ENCODE assay signal across 9 cellular contexts in genomic region chr14:39229222-39229543, GRCh38. TPM values are rescaled to one million over a fixed set of nuclear protein-coding genes. Genes with fewer than 3 reads are reported as not detected.
A peak's percentile ranks its signal among the peaks of the same experiment; 100 is the strongest.
DNase-seq lines count a peak whose midpoint lies in the region; ATAC-seq and TF ChIP-seq lines count a peak whose summit lies in the region.
"Had no signal": no experiment of that assay in that cellular context is flagged by ENCODE, and none has a peak within 500 bp of the region (broad histone marks: within the 10 kb centered on the region; RNA-seq: fewer than 3 reads in every experiment).

No MANE protein-coding gene starts in this region.

- no peak overlapping the region for H3K4ac ChIP-seq in neuronal stem cell (ENCODE audit: low read length)

- 83% methylated on average over 1 of the region's 1 CpG for WGBS in SK-N-SH (ENCODE audit: low lambda C conversion rate)
- no CpG with 5 or more reads among the region's 1 CpG for WGBS in neuronal stem cell (ENCODE audit: extremely low coverage in 2 of 2, insufficient read length in 2 of 2, insufficient replicate concordance in 1 of 2), 2 donors

- H2BK12ac ChIP-seq in neuronal stem cell (ENCODE audit: low read length), result no peak overlapping the region

- H3K14ac ChIP-seq in neuronal stem cell (ENCODE audit: low read length), result no peak overlapping the region

- H3K9me3 ChIP-seq in SK-N-SH, result no peaks in the 10 kb centered on the region
- no peaks in the 10 kb centered on the region for H3K9me3 ChIP-seq in neuronal stem cell (replicated peaks in 1 of 2; ENCODE audit: control insufficient read depth in 2 of 2, insufficient read depth in 1 of 2, low read depth in 1 of 2, low read length in 2 of 2)

- no peak overlapping the region for H2AK5ac ChIP-seq in neuronal stem cell (ENCODE audit: low read depth, low read length)

- H2AFZ ChIP-seq in SK-N-SH (ENCODE audit: low read depth) (no peak overlapping the region), neuronal stem cell (ENCODE audit: low read length) (no peak overlapping the region)

- no peaks in the 10 kb centered on the region for H3K36me3 Mint-ChIP-seq in natural killer cell treated with Interleukin-12 subunit alpha and Interleukin-12 subunit beta and Interleukin-15 and Interleukin-18, amount 100 ng/mL, for 72 hours
- H3K36me3 Mint-ChIP-seq: naive B cell had no signal

- H3K27ac ChIP-seq in SK-N-SH (ENCODE audit: low read depth in 2 of 2, low read length in 1 of 2), result no peak overlapping the region
- H3K27ac ChIP-seq in neuronal stem cell (replicated peaks; ENCODE audit: low read length), result no peak overlapping the region

- H3K4me3 ChIP-seq in SK-N-SH (ENCODE audit: low read depth in 2 of 2, low read length in 1 of 2) (no peak overlapping the region), neuronal stem cell (ENCODE audit: low read length in 2 of 2) (no peak overlapping the region)

- DNase-seq in ELR (ENCODE audit: low read depth) (peak; percentile 39), NCI-H2171 treated with DMSO at 0.1 percent for 48 hours (lab: John Stamatoyannopoulos, UW) (no peak), SK-N-SH (no peak), NCI-H2029 (lab: John Stamatoyannopoulos, UW) (no peak), neuronal stem cell (ENCODE audit: low spot score) (no peak)
- DNase-seq in activated CD8-positive, alpha-beta memory T cell treated with anti-CD3 and anti-CD28 coated beads, Interleukin-2, amount 50 U/mL, for 48 hours, result peak; percentile 65
- peak; percentile 79 for DNase-seq in natural killer cell treated with Interleukin-12 subunit alpha and Interleukin-12 subunit beta and Interleukin-15 and Interleukin-18, amount 100 ng/mL, for 72 hours (ENCODE audit: low spot score)
- DNase-seq: naive B cell had no signal

- no peaks in the 10 kb centered on the region for H3K9me3 Mint-ChIP-seq in natural killer cell treated with Interleukin-12 subunit alpha and Interleukin-12 subunit beta and Interleukin-15 and Interleukin-18, amount 100 ng/mL, for 72 hours
- H3K9me3 Mint-ChIP-seq: naive B cell had no signal

- no peak for TF ChIP-seq RAD21 in SK-N-SH (IDR thresholded peaks at IDR 0.05; ENCODE audit: low read length)

- ATAC-seq in HG03442 (IDR thresholded peaks at IDR 0.05; ENCODE audit: unreplicated experiment), result peak; percentile 50
- peak; percentile 90 to 94 for ATAC-seq in natural killer cell treated with Interleukin-12 subunit alpha and Interleukin-12 subunit beta and Interleukin-15 and Interleukin-18, amount 100 ng/mL, for 72 hours

- no peaks in the 10 kb centered on the region for H3K9me2 ChIP-seq in SK-N-SH

- TF ChIP-seq CTCF in SK-N-SH (IDR thresholded peaks at IDR 0.05), result no peak

- no peak overlapping the region for H4K91ac ChIP-seq in neuronal stem cell (ENCODE audit: low read depth, low read length, poor library complexity)

- H3K79me1 ChIP-seq in neuronal stem cell (ENCODE audit: low read depth, low read length), result no peaks in the 10 kb centered on the region

- POLR2A ChIA-PET in SK-N-SH (lab: Yijun Ruan, JAX), result no interaction called here

- peaks cover 41 to 57% of the 10 kb centered on the region in 2 donors for H3K4me1 Mint-ChIP-seq in natural killer cell treated with Interleukin-12 subunit alpha and Interleukin-12 subunit beta and Interleukin-15 and Interleukin-18, amount 100 ng/mL, for 72 hours (ENCODE audit: low read depth in 2 of 2)

- H3K23ac ChIP-seq in neuronal stem cell (ENCODE audit: low read depth, low read length, poor library complexity), result no peak overlapping the region

- no peaks in the 10 kb centered on the region for H3K27me3 ChIP-seq in SK-N-SH (ENCODE audit: insufficient read depth)
- H3K27me3 ChIP-seq in neuronal stem cell (ENCODE audit: control insufficient read depth in 3 of 3, insufficient read depth in 3 of 3, low read depth in 1 of 3, low read length in 3 of 3), result no peaks in the 10 kb centered on the region

- H3K4me2 ChIP-seq in SK-N-SH (no peak overlapping the region), neuronal stem cell (ENCODE audit: insufficient read depth, low read length, poor library complexity, severe bottlenecking) (no peak overlapping the region)

- no peaks in the 10 kb centered on the region for H4K20me1 ChIP-seq in SK-N-SH (ENCODE audit: insufficient read depth)

- H3K4me1 ChIP-seq in SK-N-SH (ENCODE audit: control insufficient read depth in 1 of 2, insufficient read depth in 2 of 2, low read depth in 1 of 2, low read length in 1 of 2), result no peaks in the 10 kb centered on the region
- no peaks in the 10 kb centered on the region for H3K4me1 ChIP-seq in neuronal stem cell (ENCODE audit: control insufficient read depth in 2 of 2, insufficient read depth in 1 of 2, low read depth in 1 of 2, low read length in 2 of 2)

- no peaks in the 10 kb centered on the region for H3F3A ChIP-seq in SK-N-SH (replicated peaks; ENCODE audit: insufficient read depth)

- H4K8ac ChIP-seq in neuronal stem cell (ENCODE audit: low read depth, low read length), result no peak overlapping the region

- no peak for TF ChIP-seq EP300 in SK-N-SH (IDR thresholded peaks at IDR 0.05; ENCODE audit: borderline replicate concordance in 1 of 2, low read depth in 1 of 2, low read length in 1 of 2)

- no peaks in the 10 kb centered on the region for H3K79me2 ChIP-seq in SK-N-SH (ENCODE audit: insufficient read depth)

- H3K36me3 ChIP-seq in SK-N-SH (replicated peaks in 1 of 2; ENCODE audit: control insufficient read depth in 1 of 2, insufficient read depth in 2 of 2, low read length in 1 of 2) (no peaks in the 10 kb centered on the region), neuronal stem cell (replicated peaks in 1 of 2; ENCODE audit: control insufficient read depth in 2 of 2, insufficient read depth in 2 of 2, low read length in 2 of 2) (no peaks in the 10 kb centered on the region)

- H3K27ac Mint-ChIP-seq in natural killer cell treated with Interleukin-12 subunit alpha and Interleukin-12 subunit beta and Interleukin-15 and Interleukin-18, amount 100 ng/mL, for 72 hours, result peak overlapping the region; percentile 99 to 100

- no peaks in the 10 kb centered on the region for H3K27me3 Mint-ChIP-seq in natural killer cell treated with Interleukin-12 subunit alpha and Interleukin-12 subunit beta and Interleukin-15 and Interleukin-18, amount 100 ng/mL, for 72 hours

- H2BK15ac ChIP-seq in neuronal stem cell (ENCODE audit: low read length), result no peak overlapping the region

- CTCF ChIA-PET in SK-N-SH (lab: Yijun Ruan, JAX), result no interaction called here

- H3K9ac ChIP-seq in SK-N-SH (no peak overlapping the region), neuronal stem cell (ENCODE audit: low read depth, low read length, poor library complexity) (no peak overlapping the region)

- H3K4me3 Mint-ChIP-seq in natural killer cell treated with Interleukin-12 subunit alpha and Interleukin-12 subunit beta and Interleukin-15 and Interleukin-18, amount 100 ng/mL, for 72 hours, result peak overlapping the region; percentile 85
- H3K4me3 Mint-ChIP-seq: naive B cell had no signal

- no peak overlapping the region for H2BK5ac ChIP-seq in neuronal stem cell (ENCODE audit: low read length)

- H3K18ac ChIP-seq in neuronal stem cell (ENCODE audit: low read length), result no peak overlapping the region

- no peak overlapping the region for H2BK120ac ChIP-seq in neuronal stem cell (ENCODE audit: low read depth, low read length)

TF ChIP-seq in SK-N-SH, 30 proteins besides CTCF, POLR2A, EP300 and RAD21 (continues in another document):
- TF ChIP-seq YY1 (IDR thresholded peaks at IDR 0.05; ENCODE audit: low read depth) (no peak), TAF1 (IDR thresholded peaks at IDR 0.05; ENCODE audit: borderline replicate concordance, low read depth, low read length) (no peak), ELF1 (IDR thresholded peaks at IDR 0.05) (no peak), MXI1 (IDR thresholded peaks at IDR 0.05; ENCODE audit: low read depth, low read length) (no peak), MAX (IDR thresholded peaks at IDR 0.05; ENCODE audit: low read depth) (no peak), IRF3 (IDR thresholded peaks at IDR 0.05; ENCODE audit: low read depth, low read length) (no peak), POLR2AphosphoS5 (IDR thresholded peaks at IDR 0.05; ENCODE audit: low read depth, low read length) (no peak)

RNA-seq across cellular contexts. Expression of gene MIA2, which starts 4.5 kb away (rescaled TPM):
- total RNA-seq in natural killer cell treated with Interleukin-12 subunit alpha and Interleukin-12 subunit beta and Interleukin-15 and Interleukin-18, amount 100 ng/mL, for 72 hours, result 10 to 100 TPM; 26.1 to 26.9 TPM
- 2.6 and 4.7 TPM in 2 replicates for polyA plus RNA-seq in SK-N-SH (2012; rRNA removed)
- 2.7 and 3.6 TPM in 2 replicates for polyA plus RNA-seq in SK-N-SH (2012; cell fraction: cytosol; rRNA removed)
- 4.0 and 6.8 TPM in 2 replicates for polyA plus RNA-seq in SK-N-SH (2012; cell fraction: nucleus; rRNA removed)
- polyA plus RNA-seq in neuronal stem cell (2013, experiment 1 of 2), result 11.5 TPM
- 12.2 TPM for polyA plus RNA-seq in neuronal stem cell (2013, experiment 2 of 2)

RNA-seq across cellular contexts. Expression of gene PNN, which starts 54.1 kb away (rescaled TPM):
- total RNA-seq in natural killer cell treated with Interleukin-12 subunit alpha and Interleukin-12 subunit beta and Interleukin-15 and Interleukin-18, amount 100 ng/mL, for 72 hours, result 100 to 1,000 TPM in 1 of 2 donors, 10 to 100 TPM in 1; 71.0 to 161 TPM
- polyA plus RNA-seq in SK-N-SH (2012; rRNA removed), result 8.8 and 14.7 TPM in 2 replicates
- polyA plus RNA-seq in SK-N-SH (2012; cell fraction: cytosol; rRNA removed), result 6.7 and 8.4 TPM in 2 replicates
- 59.0 and 85.4 TPM in 2 replicates for polyA plus RNA-seq in SK-N-SH (2012; cell fraction: nucleus; rRNA removed)
- polyA plus RNA-seq in neuronal stem cell (2013, experiment 1 of 2), result 165 TPM
- 161 TPM for polyA plus RNA-seq in neuronal stem cell (2013, experiment 2 of 2)

RNA-seq across cellular contexts. Expression of gene TRAPPC6B, which starts 59.0 kb away (rescaled TPM):
- 10 to 100 TPM; 27.5 to 32.1 TPM for total RNA-seq in natural killer cell treated with Interleukin-12 subunit alpha and Interleukin-12 subunit beta and Interleukin-15 and Interleukin-18, amount 100 ng/mL, for 72 hours
- polyA plus RNA-seq in SK-N-SH (2012; rRNA removed), result 4.8 and 7.9 TPM in 2 replicates
- polyA plus RNA-seq in SK-N-SH (2012; cell fraction: cytosol; rRNA removed), result 7.0 and 7.3 TPM in 2 replicates
- 7.5 and 8.8 TPM in 2 replicates for polyA plus RNA-seq in SK-N-SH (2012; cell fraction: nucleus; rRNA removed)
- 15.0 TPM for polyA plus RNA-seq in neuronal stem cell (2013, experiment 1 of 2)
- polyA plus RNA-seq in neuronal stem cell (2013, experiment 2 of 2), result 16.7 TPM

Comparison
In these comparisons a context has a peak if more than half of its experiments do, and no peak if none do; other contexts are left out.
1. DNase-seq: peak in ELR (single experiment), activated CD8-positive, alpha-beta memory T cell treated with anti-CD3 and anti-CD28 coated beads, Interleukin-2, amount 50 U/mL, for 48 hours (single experiment) and natural killer cell treated with Interleukin-12 subunit alpha and Interleukin-12 subunit beta and Interleukin-15 and Interleukin-18, amount 100 ng/mL, for 72 hours (single experiment); none in NCI-H2171 treated with DMSO at 0.1 percent for 48 hours (single experiment), SK-N-SH (single experiment), NCI-H2029 (single experiment) and neuronal stem cell (single experiment).